ENCODE assay signal across 10 cellular contexts in the genomic region with DNA sequence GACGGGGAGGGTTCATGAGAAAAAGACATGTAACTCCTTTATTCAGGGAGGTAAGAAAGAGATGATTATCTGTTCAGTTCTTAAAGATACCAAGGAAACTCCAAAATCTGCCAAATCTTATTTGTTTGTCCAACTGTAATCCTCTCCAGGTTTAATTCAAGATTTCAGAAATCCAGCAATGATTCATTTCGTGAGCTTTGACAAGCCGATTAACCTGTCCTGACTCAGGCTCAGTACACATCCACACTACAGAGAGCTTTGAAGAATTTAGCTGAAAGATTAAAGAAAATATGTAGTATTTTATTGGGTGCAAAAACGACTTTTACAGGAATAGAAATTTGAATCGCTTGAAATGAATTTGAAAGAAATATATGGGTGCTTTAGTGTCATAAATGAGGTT. TPM values are rescaled to one million over a fixed set of nuclear protein-coding genes. Genes with fewer than 3 reads are reported as not detected.
DNase-seq lines count a peak whose midpoint lies in the region; ATAC-seq and TF ChIP-seq lines count a peak whose summit lies in the region.
"Had no signal": no experiment of that assay in that cellular context is flagged by ENCODE, and none has a peak within 500 bp of the region (broad histone marks: within the 10 kb centered on the region; RNA-seq: fewer than 3 reads in every experiment).

No MANE protein-coding gene starts in this region.

- peaks cover 7% of the 10 kb centered on the region for H3K27me3 Mint-ChIP-seq in brain

- no peak for DNase-seq in Ammon's horn (ENCODE audit: low spot score)
- DNase-seq: NCI-H524 treated with DMSO at 0.1 percent for 48 hours, uterus had no signal

- no peaks in the 10 kb centered on the region for H3K27me3 ChIP-seq in ACC112 (ENCODE audit: insufficient read depth, low read length)
- H3K27me3 ChIP-seq in HUES48 (ENCODE audit: control insufficient read depth, insufficient read depth, low read length), result no peaks in the 10 kb centered on the region
- no peaks in the 10 kb centered on the region for H3K27me3 ChIP-seq in mucosa of stomach (ENCODE audit: control insufficient read depth, insufficient read depth, low read length)
- H3K27me3 ChIP-seq: uterus had no signal

- H3K9me3 ChIP-seq in HUES48 (ENCODE audit: control insufficient read depth, insufficient read depth, low read length) (no peaks in the 10 kb centered on the region), mucosa of stomach (ENCODE audit: control insufficient read depth, low read length) (no peaks in the 10 kb centered on the region)
- H3K9me3 ChIP-seq: uterus had no signal

- H2AFZ ChIP-seq in ACC112 (ENCODE audit: low read length, unreplicated experiment), result no peak overlapping the region

- H3K27ac ChIP-seq in ACC112 (ENCODE audit: low read depth, low read length) (no peak overlapping the region), HUES48 (ENCODE audit: low read depth, low read length) (no peak overlapping the region)

- H3K36me3 ChIP-seq in ACC112 (ENCODE audit: insufficient read depth, low read length) (0 out of 2 replicates have a peak, but pooled peaks cover 7% of the 10 kb centered on the region), HUES48 (ENCODE audit: control insufficient read depth, insufficient read depth, low read length) (no peaks in the 10 kb centered on the region), mucosa of stomach (ENCODE audit: control insufficient read depth, insufficient read depth, low read length) (no peaks in the 10 kb centered on the region)
- H3K36me3 ChIP-seq: uterus had no signal

- H3K27ac Mint-ChIP-seq in brain, result peak overlapping the region; percentile 64 to 97 (median 86)

- peak overlapping the region; percentile 86 to 98 (median 91) for H3K4me3 Mint-ChIP-seq in brain

- peaks cover 58% of the 10 kb centered on the region for H3K4me1 Mint-ChIP-seq in brain

- peaks cover 20% of the 10 kb centered on the region for H3K79me2 ChIP-seq in ACC112 (ENCODE audit: control insufficient read depth, insufficient read depth, low read length, unreplicated experiment)

- ATAC-seq in GM21515 (IDR thresholded peaks at IDR 0.05; ENCODE audit: unreplicated experiment), result no peak
- ATAC-seq in HG02852 (IDR thresholded peaks at IDR 0.05; ENCODE audit: unreplicated experiment), result no peak
- ATAC-seq in HG03439 (IDR thresholded peaks at IDR 0.05; ENCODE audit: unreplicated experiment), result no peak

- H3K9ac ChIP-seq in HUES48 (ENCODE audit: low read depth, low read length), result no peak overlapping the region
- H3K9ac ChIP-seq in mucosa of stomach (ENCODE audit: low read length), result peak overlapping the region; percentile 90

- peak overlapping the region; percentile 99 for H3K4me3 ChIP-seq in ACC112 (ENCODE audit: low read depth, low read length)
- peak overlapping the region; percentile 83 for H3K4me3 ChIP-seq in HUES48 (ENCODE audit: low read depth, low read length)
- no peak overlapping the region for H3K4me3 ChIP-seq in mucosa of stomach (ENCODE audit: low read length)

- H3K9me3 Mint-ChIP-seq in brain, result no peaks in the 10 kb centered on the region

- H3K4me1 ChIP-seq in ACC112 (ENCODE audit: control insufficient read depth, insufficient read depth, low read length, unreplicated experiment), result peaks cover 17% of the 10 kb centered on the region
- H3K4me1 ChIP-seq in HUES48 (ENCODE audit: control insufficient read depth, insufficient read depth, low read length), result peaks cover 31% of the 10 kb centered on the region
- H3K4me1 ChIP-seq in mucosa of stomach (ENCODE audit: control insufficient read depth, insufficient read depth, low read length), result peaks cover 29% of the 10 kb centered on the region

- peaks cover 10% of the 10 kb centered on the region for H3K36me3 Mint-ChIP-seq in brain

- TF ChIP-seq CTCF in brain (conservative IDR thresholded peaks at IDR 0.05), result no peak

RNA-seq across cellular contexts. Expression of gene SPAG16, which starts 1.1 kb away (rescaled TPM):
- polyA plus RNA-seq in brain (ENCODE audit: insufficient read depth, low read depth, low replicate concordance), result 18.5 TPM
